18 cellular contexts compared by ENCODE assay signal in genomic region chr13:99709134-99709533, GRCh38.
"Had no signal": no experiment of that assay in that cellular context is flagged by ENCODE, and none has a peak within 500 bp of the region (broad histone marks: within the 10 kb centered on the region; RNA-seq: fewer than 3 reads in every experiment).

No MANE protein-coding gene starts in this region.

- H3K27ac ChIP-seq: adrenal gland, esophagus squamous epithelium, left lung, upper lobe of right lung, VCaP had no signal

- DNase-seq: activated CD4-positive, alpha-beta T cell treated with anti-CD3 and anti-CD28 coated beads for 1 hour; activated CD4-positive, alpha-beta T cell treated with anti-CD3 and anti-CD28 coated beads, Interleukin-2, amount 50 U/mL, for 4 hours; activated gamma-delta T cell treated with Interleukin-2 at 50 U/mL for 16 hours; adrenal gland; effector CD8-positive, alpha-beta T cell; esophagus squamous epithelium; hippocampal formation; kidney; left lung; mammary epithelial cell; mucosa of descending colon; naive thymus-derived CD4-positive, alpha-beta T cell; stimulated activated naive CD4-positive, alpha-beta T cell; upper lobe of right lung had no signal

- H3K4me3 ChIP-seq: adrenal gland, esophagus squamous epithelium, left lung, mucosa of descending colon, upper lobe of right lung had no signal

- H3K36me3 ChIP-seq: adrenal gland, esophagus squamous epithelium, left lung, upper lobe of right lung had no signal

- H3K4me3 Mint-ChIP-seq: activated T-helper 1 cell treated with anti-CD3 and anti-CD28 coated beads, Interleukin-12 subunit alpha, Interleukin-12 subunit beta, Interleukin-2, Interleukin-4 antibody, amounts not matched to agents 30 ng/mL and 10 ng/mL and 1 ng/mL, durations not matched to agents 14 hours and 24 hours and 36 hours; naive thymus-derived CD4-positive, alpha-beta T cell; T-helper 1 cell treated with Interleukin-12 subunit alpha and Interleukin-12 subunit beta and Interleukin-4 antibody, amounts not matched to agents 30 μg/mL and 1 μg/mL, for 36 hours had no signal

- ATAC-seq: activated naive CD4-positive, alpha-beta T cell treated with anti-CD3 and anti-CD28 coated beads, Interleukin-2, amount 50 U/mL, for 72 hours; left lung; mucosa of descending colon; naive thymus-derived CD4-positive, alpha-beta T cell; upper lobe of right lung had no signal

- H3K36me3 Mint-ChIP-seq: activated naive CD4-positive, alpha-beta T cell treated with anti-CD3 and anti-CD28 coated beads, Interleukin-2, amount 50 U/mL, for 72 hours had no signal

- H3K27me3 ChIP-seq: adrenal gland, esophagus squamous epithelium, left lung, upper lobe of right lung had no signal

- H3K27ac Mint-ChIP-seq: activated naive CD4-positive, alpha-beta T cell treated with anti-CD3 and anti-CD28 coated beads, Interleukin-2, amount 50 U/mL, for 72 hours; activated T-helper 1 cell treated with anti-CD3 and anti-CD28 coated beads, Interleukin-12 subunit alpha, Interleukin-12 subunit beta, Interleukin-2, Interleukin-4 antibody, amounts not matched to agents 30 ng/mL and 10 ng/mL and 1 ng/mL, durations not matched to agents 14 hours and 24 hours and 36 hours; T-helper 1 cell treated with Interleukin-12 subunit alpha and Interleukin-12 subunit beta and Interleukin-4 antibody, amounts not matched to agents 30 μg/mL and 1 μg/mL, for 36 hours had no signal

- H3K9me3 ChIP-seq: adrenal gland, esophagus squamous epithelium, left lung, mucosa of descending colon, upper lobe of right lung had no signal

- H3K4me1 ChIP-seq: adrenal gland, esophagus squamous epithelium, left lung, upper lobe of right lung had no signal

- H3K9me3 Mint-ChIP-seq: activated naive CD4-positive, alpha-beta T cell treated with anti-CD3 and anti-CD28 coated beads, Interleukin-2, amount 50 U/mL, for 72 hours; activated T-helper 1 cell treated with anti-CD3 and anti-CD28 coated beads, Interleukin-12 subunit alpha, Interleukin-12 subunit beta, Interleukin-2, Interleukin-4 antibody, amounts not matched to agents 30 ng/mL and 10 ng/mL and 1 ng/mL, durations not matched to agents 14 hours and 24 hours and 36 hours; T-helper 1 cell treated with Interleukin-12 subunit alpha and Interleukin-12 subunit beta and Interleukin-4 antibody, amounts not matched to agents 30 μg/mL and 1 μg/mL, for 36 hours had no signal
